In the genomic region with DNA sequence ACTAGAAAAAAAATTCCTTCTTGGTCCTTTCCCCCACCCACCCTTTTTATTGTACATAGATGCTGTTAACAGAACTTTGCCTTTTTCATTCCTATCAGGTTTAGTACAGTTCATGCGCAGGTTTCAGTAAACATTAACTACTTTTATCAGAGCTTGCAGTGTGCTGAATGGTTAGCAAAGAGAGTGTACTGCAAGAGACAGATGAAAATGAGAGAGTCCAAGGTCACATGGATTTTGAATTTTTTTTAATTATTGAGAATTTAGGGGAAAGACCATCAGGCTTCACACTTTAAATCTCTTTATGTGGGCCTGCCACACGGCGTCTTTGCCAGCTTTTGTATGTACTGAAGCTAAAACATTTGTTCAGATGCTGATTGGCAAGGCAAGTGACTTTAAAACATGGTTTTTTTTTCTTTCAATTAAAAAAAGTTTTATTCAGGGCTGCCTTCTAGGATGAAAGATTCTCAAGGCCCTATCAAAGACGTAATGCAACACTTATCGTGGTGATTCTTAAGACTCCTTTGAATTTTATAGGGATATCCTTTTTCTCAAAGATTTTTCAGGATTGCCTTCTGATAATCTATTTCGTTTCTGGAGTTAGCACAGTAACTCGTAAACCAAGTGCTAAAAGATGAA, we compare ENCODE assay signal across 8 cellular contexts. TPM values are rescaled to one million over a fixed set of nuclear protein-coding genes. Genes with fewer than 3 reads are reported as not detected.
A peak's percentile ranks its signal among the peaks of the same experiment; 100 is the strongest.
DNase-seq lines count a peak whose midpoint lies in the region; ATAC-seq, FAIRE-seq and TF ChIP-seq lines count a peak whose summit lies in the region.

No MANE protein-coding gene starts in this region.

- H4K20me1 ChIP-seq in H1 (replicated peaks in 1 of 2; ENCODE audit: control insufficient read depth in 1 of 2, insufficient read depth in 2 of 2, low read length in 2 of 2), result peaks cover 0 to 5% of the 10 kb centered on the region in 2 experiments

- H3K36me3 ChIP-seq in H1 (ENCODE audit: control insufficient read depth in 2 of 4, insufficient read depth in 4 of 4, low read length in 3 of 4) (no peaks in the 10 kb centered on the region), aorta (ENCODE audit: control insufficient read depth in 1 of 2, insufficient read depth in 2 of 2, low read length in 1 of 2) (no peaks in the 10 kb centered on the region)

- H3K4me1 ChIP-seq in H1 (replicated peaks in 1 of 4; ENCODE audit: control insufficient read depth in 3 of 4, insufficient read depth in 4 of 4, low read length in 3 of 4), result peaks cover 13 to 35% (median 22%) of the 10 kb centered on the region in 4 experiments; a peak in 6 of 7 replicates
- no peaks in the 10 kb centered on the region for H3K4me1 ChIP-seq in aorta (ENCODE audit: control insufficient read depth in 1 of 2, insufficient read depth in 2 of 2, low read length in 2 of 2)

- no peak overlapping the region for H2BK12ac ChIP-seq in H1 (ENCODE audit: low read depth, low read length)

- TF ChIP-seq POLR2A in NB4 (IDR thresholded peaks at IDR 0.05; ENCODE audit: extremely low read depth, insufficient read length) (no peak), H1 (IDR thresholded peaks at IDR 0.05; ENCODE audit: control extremely low read depth in 1 of 2, low read depth in 2 of 2, low read length in 2 of 2) (no peak)

- no peak overlapping the region for H2BK120ac ChIP-seq in H1 (replicated peaks; ENCODE audit: low read depth, low read length)

- peaks cover 7% of the 10 kb centered on the region; the same call in 1 of the 2 replicates for H3K79me1 ChIP-seq in H1 (ENCODE audit: low read depth, low read length)

- CTCF ChIA-PET in Calu3 (lab: Charles Lee), result interaction anchor here (1.4 kb wide), 1 partner anchor 27 kb away, joined by 3 read pairs; no protein-coding TSS in a partner anchor
- CTCF ChIA-PET in H1 (lab: Charles Lee; ENCODE audit: partially characterized antibody), result interaction anchor here (0.6 to 1.6 kb wide), 4 partner anchors 18 to 222 kb away, joined by 3 to 5 read pairs (median 4); no protein-coding TSS in a partner anchor

- no peak overlapping the region for H3K4ac ChIP-seq in H1 (replicated peaks; ENCODE audit: insufficient read length, low read depth, low read length)

- intact Hi-C loops in Calu3 (cut with micrococcal nuclease; ENCODE audit: unreplicated experiment), result loop anchor here (1.0 to 10.0 kb wide), 5 partner anchors 7 to 325 kb away; no protein-coding TSS in a partner anchor
- intact Hi-C loops in aorta (cut with DNase I), result loop anchor here (2.0 kb wide), 2 partner anchors 31 to 33 kb away; no protein-coding TSS in a partner anchor

- peak overlapping the region; percentile 69 to 85; a peak in 2 of 4 replicates for H3K4me2 ChIP-seq in H1 (ENCODE audit: insufficient read depth in 1 of 2, low read depth in 2 of 2, low read length in 2 of 2)

- H3K4me1 Mint-ChIP-seq in Calu3 (ENCODE audit: low read depth, unreplicated experiment), result peaks cover 24% of the 10 kb centered on the region
- H3K4me1 Mint-ChIP-seq in osteocyte (ENCODE audit: unreplicated experiment), result peaks cover 62% of the 10 kb centered on the region

- no peak overlapping the region for H3K27ac ChIP-seq in H1 (ENCODE audit: low read depth, low read length)
- no peak overlapping the region for H3K27ac ChIP-seq in aorta (ENCODE audit: low read depth in 1 of 2, low read length in 2 of 2)

- H3K4me3 Mint-ChIP-seq in Calu3 (ENCODE audit: low read depth, unreplicated experiment) (peak overlapping the region; percentile 64), osteocyte (ENCODE audit: unreplicated experiment) (peak overlapping the region; percentile 73)

- 83% methylated on average over 7 of the region's 7 CpGs; no CpG with 5 or more reads in 1 of the 2 experiments for WGBS in H1 (ENCODE audit: extremely low coverage in 1 of 2, insufficient coverage in 1 of 2, insufficient read length in 1 of 2, insufficient replicate concordance in 2 of 2, low coverage in 1 of 2, low lambda C conversion rate in 2 of 2, missing lambda C conversion rate in 1 of 2), 2 experiments
- 88 to 95% methylated on average over 7 of the region's 7 CpGs for whole genome bisulfite sequencing in aorta, 2 donors

- H3K23me2 ChIP-seq in H1 (ENCODE audit: low read depth, low read length), result peaks cover 2% of the 10 kb centered on the region; the same call in 1 of the 2 replicates

- DNase-seq in Calu3, result no peak
- DNase-seq in NB4 (ENCODE audit: low read depth), result no peak
- no peak for DNase-seq in H1 (ENCODE audit: low read depth in 1 of 2, low spot score in 2 of 2)
- DNase-seq in osteocyte (ENCODE audit: extremely low spot score, unreplicated experiment), result peak; percentile 3
- DNase-seq in middle frontal gyrus (ENCODE audit: extremely low spot score, low spot score), result no peak
- DNase-seq in aorta, result no peak
- no peak for DNase-seq in HPDE6-E6E7 (ENCODE audit: extremely low spot score)

- FAIRE-seq in H1 (lab: Jason Lieb, UNC), result no peak

- no peak overlapping the region for H3K9ac ChIP-seq in H1 (replicated peaks in 1 of 4; ENCODE audit: extremely low read depth in 1 of 4, low read depth in 3 of 4, low read length in 3 of 4)

- H2AK5ac ChIP-seq in H1 (ENCODE audit: low read depth, low read length), result no peak overlapping the region

- ATAC-seq in HG02759 (IDR thresholded peaks at IDR 0.05; ENCODE audit: unreplicated experiment), result no peak
- no peak for ATAC-seq in aorta (ENCODE audit: low FRiP score)

- H3K4me3 ChIP-seq in NB4 (ENCODE audit: low read depth, low read length) (peak overlapping the region; percentile 51), H1 (ENCODE audit: extremely low read depth in 1 of 4, insufficient read depth in 2 of 4, low read depth in 3 of 4, low read length in 4 of 4) (peak overlapping the region in 1 of 4 experiments; percentile 65; a peak in 1 of 8 replicates), aorta (ENCODE audit: low read length in 2 of 2) (no peak overlapping the region)

- no peak overlapping the region for H3K14ac ChIP-seq in H1 (ENCODE audit: insufficient read length)

- H2AFZ ChIP-seq in H1 (ENCODE audit: low read length), result no peak overlapping the region

- no peak overlapping the region for H3K56ac ChIP-seq in H1 (replicated peaks; ENCODE audit: insufficient read length, low read depth, low read length)

- no peak overlapping the region for H4K8ac ChIP-seq in H1 (ENCODE audit: extremely low read depth, insufficient read depth, low read length)

- BruUV-seq in Calu3 (replicated peaks; lab: Mats Ljungman, UMichigan), result no TSS peak

- H3K9me3 ChIP-seq in H1 (ENCODE audit: insufficient read depth in 2 of 2, low read depth in 1 of 2, low read length in 1 of 2) (no peaks in the 10 kb centered on the region), aorta (ENCODE audit: control insufficient read depth, low read length) (no peaks in the 10 kb centered on the region)

- H4K91ac ChIP-seq in H1 (replicated peaks; ENCODE audit: insufficient read length, low read length), result no peak overlapping the region

- no peak overlapping the region for H3K23ac ChIP-seq in H1 (ENCODE audit: insufficient read length)

- peak overlapping the region; percentile 71 for H3K27ac Mint-ChIP-seq in Calu3 (ENCODE audit: unreplicated experiment)
- H3K27ac Mint-ChIP-seq in osteocyte (ENCODE audit: unreplicated experiment), result peak overlapping the region; percentile 89

- H3K18ac ChIP-seq in H1 (ENCODE audit: extremely low read depth, low read length), result no peak overlapping the region

- no peak overlapping the region for H2BK5ac ChIP-seq in H1 (ENCODE audit: low read depth, low read length)

- H3K36me3 Mint-ChIP-seq in Calu3 (ENCODE audit: insufficient read depth, unreplicated experiment), result peaks cover 19% of the 10 kb centered on the region
- no peaks in the 10 kb centered on the region for H3K36me3 Mint-ChIP-seq in osteocyte (ENCODE audit: unreplicated experiment)

- POLR2A ChIA-PET in H1 (lab: Charles Lee; ENCODE audit: partially characterized antibody), result interaction anchor here (0.9 to 4.7 kb wide), 5 partner anchors 13 to 88 kb away, joined by 3 to 34 read pairs (median 4); no protein-coding TSS in a partner anchor

- H3K27me3 Mint-ChIP-seq in Calu3 (ENCODE audit: unreplicated experiment), result no peaks in the 10 kb centered on the region
- no peaks in the 10 kb centered on the region for H3K27me3 Mint-ChIP-seq in osteocyte (ENCODE audit: unreplicated experiment)

- no peak overlapping the region for H2BK20ac ChIP-seq in H1 (ENCODE audit: low read length)

- H3K79me2 ChIP-seq in H1 (ENCODE audit: control insufficient read depth in 1 of 2, insufficient read depth in 2 of 2, low read length in 2 of 2), result peaks cover 0 to 63% of the 10 kb centered on the region in 2 experiments; a peak in 3 of 4 replicates

- H4K5ac ChIP-seq in H1 (ENCODE audit: insufficient read length, low read depth, low read length), result no peak overlapping the region

- H3K9me3 Mint-ChIP-seq in Calu3 (ENCODE audit: low read depth, unreplicated experiment) (no peaks in the 10 kb centered on the region), osteocyte (ENCODE audit: unreplicated experiment) (no peaks in the 10 kb centered on the region)

- TF ChIP-seq CTCF in Calu3 (IDR thresholded peaks at IDR 0.05; ENCODE audit: unreplicated experiment), result no peak
- TF ChIP-seq CTCF in NB4 (IDR thresholded peaks at IDR 0.05; ENCODE audit: low read depth, low read length), result no peak
- no peak for TF ChIP-seq CTCF in H1 (IDR thresholded peaks at IDR 0.05; ENCODE audit: control extremely low read depth in 1 of 3, insufficient read depth in 1 of 3, low read depth in 1 of 3, low read length in 3 of 3)
- no peak for TF ChIP-seq CTCF in osteocyte (IDR thresholded peaks at IDR 0.05)

- no peaks in the 10 kb centered on the region for H3K27me3 ChIP-seq in H1 (replicated peaks in 1 of 4; ENCODE audit: control insufficient read depth in 3 of 4, extremely low read depth in 1 of 4, insufficient read depth in 3 of 4, low read length in 3 of 4)
- no peaks in the 10 kb centered on the region for H3K27me3 ChIP-seq in aorta (ENCODE audit: control insufficient read depth in 1 of 2, insufficient read depth in 2 of 2, low read length in 1 of 2)

- TF ChIP-seq RAD21 in H1 (IDR thresholded peaks at IDR 0.05 in 1 of 2, conservative IDR thresholded peaks at IDR 0.05 in 1 of 2; ENCODE audit: low read depth in 2 of 2, low read length in 2 of 2), result no peak

- no peak for TF ChIP-seq EP300 in H1 (IDR thresholded peaks at IDR 0.05; ENCODE audit: borderline replicate concordance in 1 of 2, low read depth in 2 of 2, low read length in 2 of 2)

- no peak overlapping the region for H2BK15ac ChIP-seq in H1 (ENCODE audit: low read length)

TF ChIP-seq in H1, 55 proteins besides CTCF, POLR2A, EP300 and RAD21 (continues in another document):
- no peak for TF ChIP-seq CBX5 (IDR thresholded peaks at IDR 0.05; ENCODE audit: low read depth, low read length)

RNA-seq across cellular contexts. Expression of a gene that starts 32.2 kb away (rescaled TPM):
- total RNA-seq in Calu3 (2022) (38.4 and 42.9 TPM in 2 replicates), osteocyte (29.4 and 29.9 TPM in 2 replicates), aorta (10 to 100 TPM; 30.7 to 44.7 TPM)
- 30.9 and 34.7 TPM in 2 replicates for total RNA-seq in H1 (2021; fragmentation: NEBNext Ultra II Directional; extraction: Animal tissue kit (Norgen Biotek cat#: 25700))
- polyA plus RNA-seq in H1 (2011; rRNA removed) (3.9 and 5.6 TPM in 2 replicates), aorta (1 to 10 TPM; 3.5 to 4.9 TPM)
- polyA plus RNA-seq in H1 (2011; cell fraction: cytosol; rRNA removed), result 3.5 TPM
- 13.6 TPM for polyA plus RNA-seq in H1 (2011; cell fraction: nucleus; rRNA removed)
- 11.3 to 15.9 TPM (median 12.9 TPM) in 4 replicates for polyA plus RNA-seq in H1 (2012, experiment 1 of 2)
- polyA plus RNA-seq in H1 (2012, experiment 2 of 2), result 5.0 TPM
- polyA plus RNA-seq in H1 (2013, experiment 1 of 2), result 10.9 TPM
- polyA plus RNA-seq in H1 (2013, experiment 2 of 2), result 10.1 TPM
- polyA minus RNA-seq in H1 (2011; rRNA and poly(A)+ RNA removed), result 19.3 and 22.7 TPM in 2 replicates
- polyA minus RNA-seq in H1 (2011; cell fraction: cytosol; rRNA and poly(A)+ RNA removed), result 17.1 TPM
- polyA minus RNA-seq in H1 (2011; cell fraction: nucleus; rRNA and poly(A)+ RNA removed), result 21.1 TPM
